In the genomic region with DNA sequence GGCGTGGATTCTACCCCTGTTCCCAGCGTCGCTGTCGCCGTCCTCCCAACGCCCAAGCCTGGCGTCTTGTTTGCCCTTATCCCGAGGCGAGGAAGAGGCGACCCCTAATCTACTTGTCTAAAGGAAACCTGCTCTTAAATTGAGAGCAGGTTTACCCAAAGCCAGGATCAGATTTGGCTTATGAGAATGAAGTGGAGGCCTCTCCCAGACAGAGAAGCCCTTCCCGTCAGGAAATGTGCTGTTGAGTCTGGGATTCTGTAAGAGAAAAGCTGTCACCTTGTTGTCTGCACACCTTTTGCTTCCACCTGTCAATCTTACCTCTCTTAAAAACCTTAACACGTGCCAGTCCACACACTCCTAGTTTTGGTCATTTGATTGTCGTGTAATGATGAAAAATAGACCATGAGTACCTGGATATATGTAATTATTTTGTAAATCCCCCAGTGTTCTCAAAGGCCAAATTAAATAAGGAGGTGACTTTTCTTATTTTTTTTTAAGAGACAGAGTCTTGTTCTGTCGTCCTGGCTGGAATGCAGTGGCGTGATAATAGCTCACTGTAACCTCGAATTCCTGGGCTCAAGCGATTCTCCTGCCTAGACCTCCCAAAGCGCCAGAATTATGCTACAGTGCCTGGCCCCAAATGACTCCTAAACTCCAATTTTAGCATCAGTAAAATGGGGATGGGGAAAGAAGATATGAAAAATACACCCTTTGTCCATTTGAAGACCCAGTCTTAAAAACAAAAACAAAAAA, we compare ENCODE assay signal across 8 cellular contexts. TPM values are rescaled to one million over a fixed set of nuclear protein-coding genes. Genes with fewer than 3 reads are reported as not detected.
A peak's percentile ranks its signal among the peaks of the same experiment; 100 is the strongest.
DNase-seq lines count a peak whose midpoint lies in the region; ATAC-seq, FAIRE-seq and TF ChIP-seq lines count a peak whose summit lies in the region.

No MANE protein-coding gene starts in this region.

- no peak overlapping the region for H2AFZ ChIP-seq in Karpas-422 (ENCODE audit: low read length)

- no peak for ATAC-seq in natural killer cell
- ATAC-seq in GM21723 (IDR thresholded peaks at IDR 0.05; ENCODE audit: unreplicated experiment), result no peak
- ATAC-seq in HG02759 (IDR thresholded peaks at IDR 0.05; ENCODE audit: unreplicated experiment), result no peak

- no peaks in the 10 kb centered on the region for H4K20me1 ChIP-seq in Karpas-422 (ENCODE audit: insufficient read depth, low read depth, low read length)

- H3K27ac ChIP-seq in CD4-positive, alpha-beta memory T cell (ENCODE audit: low read depth, low read length), result peak overlapping the region; percentile 99
- H3K27ac ChIP-seq in Karpas-422 (ENCODE audit: low read length), result peak overlapping the region; percentile 7; the same call in 1 of the 2 replicates

- peak overlapping the region; percentile 96 to 99 (median 98) for H3K4me3 Mint-ChIP-seq in CD4-positive, alpha-beta memory T cell
- H3K4me3 Mint-ChIP-seq in natural killer cell, result peak overlapping the region; percentile 96

- POLR2A ChIA-PET in CD4-positive, alpha-beta memory T cell (lab: Charles Lee; ENCODE audit: partially characterized antibody), result interaction anchor here (0.9 to 4.8 kb wide), 19 partner anchors 8 to 383 kb away, joined by 3 to 171 read pairs (median 6); a partner anchor contains a TSS

- H3K4me2 ChIP-seq in Karpas-422 (ENCODE audit: low read depth, low read length, poor library complexity, severe bottlenecking), result peak overlapping the region; percentile 84

- H3K4me1 ChIP-seq in CD4-positive, alpha-beta memory T cell (ENCODE audit: insufficient read depth, low read length), result peaks cover 71% of the 10 kb centered on the region
- peaks cover 52% of the 10 kb centered on the region for H3K4me1 ChIP-seq in Karpas-422 (ENCODE audit: low read length)

- H3K36me3 Mint-ChIP-seq in CD4-positive, alpha-beta memory T cell, result peaks cover 8 to 40% of the 10 kb centered on the region in 2 donors
- no peaks in the 10 kb centered on the region for H3K36me3 Mint-ChIP-seq in natural killer cell

- FAIRE-seq in HTR-8/SVneo (lab: Jason Lieb, UNC), result no peak

- no peaks in the 10 kb centered on the region for H3K9me2 ChIP-seq in Karpas-422 (replicated peaks; ENCODE audit: insufficient read depth, low read length)

- H3K4me3 ChIP-seq in CD4-positive, alpha-beta memory T cell (ENCODE audit: low read length in 2 of 2), result peak overlapping the region; percentile 72 to 93
- H3K4me3 ChIP-seq in Karpas-422 (ENCODE audit: low read length) (peak overlapping the region; percentile 80), choroid plexus epithelial cell (ENCODE audit: low read depth, low read length) (peak overlapping the region; percentile 94)

- H3K9ac ChIP-seq in Karpas-422 (ENCODE audit: low read length), result peak overlapping the region; percentile 92

- peak overlapping the region; percentile 99 to 100 (median 100) for H3K27ac Mint-ChIP-seq in CD4-positive, alpha-beta memory T cell
- H3K27ac Mint-ChIP-seq in natural killer cell, result peak overlapping the region; percentile 99 to 100

- peaks cover 50 to 82% (median 65%) of the 10 kb centered on the region in 4 donors for H3K4me1 Mint-ChIP-seq in CD4-positive, alpha-beta memory T cell
- H3K4me1 Mint-ChIP-seq in natural killer cell, result peaks cover 51 to 58% of the 10 kb centered on the region in 2 donors

- no peaks in the 10 kb centered on the region for H3K9me3 Mint-ChIP-seq in CD4-positive, alpha-beta memory T cell
- no peaks in the 10 kb centered on the region for H3K9me3 Mint-ChIP-seq in natural killer cell

- H3K27me3 ChIP-seq in CD4-positive, alpha-beta memory T cell (ENCODE audit: insufficient read depth, low read length), result no peaks in the 10 kb centered on the region
- no peaks in the 10 kb centered on the region for H3K27me3 ChIP-seq in Karpas-422 (ENCODE audit: low read length)

- CTCF ChIA-PET in CD4-positive, alpha-beta memory T cell (lab: Charles Lee; ENCODE audit: partially characterized antibody), result interaction anchor here (0.7 to 1.0 kb wide), 2 partner anchors 72 to 79 kb away, joined by 3 to 5 read pairs; no protein-coding TSS in a partner anchor

- intact Hi-C loops in CD4-positive, alpha-beta memory T cell (cut with micrococcal nuclease), result loop anchor here (1.0 to 10.0 kb wide), 6 partner anchors 9 to 311 kb away; a partner anchor contains a TSS
- intact Hi-C loops in natural killer cell (cut with micrococcal nuclease), result loop anchor here (1.0 to 5.0 kb wide), 6 partner anchors 73 to 1246 kb away; a partner anchor contains a TSS

- no peaks in the 10 kb centered on the region for H3K27me3 Mint-ChIP-seq in CD4-positive, alpha-beta memory T cell
- H3K27me3 Mint-ChIP-seq in natural killer cell (ENCODE audit: low read depth in 2 of 2), result no peaks in the 10 kb centered on the region

- H3K79me2 ChIP-seq in Karpas-422 (ENCODE audit: low read length), result peaks cover 93% of the 10 kb centered on the region

- TF ChIP-seq CTCF in choroid plexus epithelial cell (conservative IDR thresholded peaks at IDR 0.05; ENCODE audit: low read depth, low read length) (no peak), natural killer cell (IDR thresholded peaks at IDR 0.05) (no peak)

- no peak for DNase-seq in CD4-positive, alpha-beta memory T cell
- DNase-seq in Karpas-422 (peak; percentile 45), choroid plexus epithelial cell (ENCODE audit: low read depth) (no peak), natural killer cell (no peak), HTR-8/SVneo (ENCODE audit: insufficient read length, low spot score) (no peak), SW 1271 (lab: John Stamatoyannopoulos, UW) (no peak)

- no peaks in the 10 kb centered on the region for H3K9me3 ChIP-seq in CD4-positive, alpha-beta memory T cell (ENCODE audit: control insufficient read depth in 1 of 2, low read length in 2 of 2)
- no peaks in the 10 kb centered on the region for H3K9me3 ChIP-seq in Karpas-422 (ENCODE audit: low read length)

- peaks cover 4% of the 10 kb centered on the region for H3K36me3 ChIP-seq in CD4-positive, alpha-beta memory T cell (ENCODE audit: insufficient read depth, low read length)
- peaks cover 33% of the 10 kb centered on the region for H3K36me3 ChIP-seq in Karpas-422 (ENCODE audit: insufficient read depth, low read length)

RNA-seq across cellular contexts. Expression of a gene that starts 0.6 kb away (rescaled TPM):
- 10 to 100 TPM; 60.1 to 61.6 TPM for total RNA-seq in CD4-positive, alpha-beta memory T cell
- 10 to 100 TPM; 31.8 to 41.6 TPM for polyA plus RNA-seq in CD4-positive, alpha-beta memory T cell
- total RNA-seq in Karpas-422 (2014; rRNA removed; shearing (Covaris generic); ENCODE audit: low replicate concordance), result 46.3 and 81.5 TPM in 2 replicates
- total RNA-seq in natural killer cell, result 10 to 100 TPM; 18.4 to 31.5 (median 22.4) TPM

RNA-seq across cellular contexts. Expression of a gene that starts 1.1 kb away (rescaled TPM):
- total RNA-seq in CD4-positive, alpha-beta memory T cell, result 10 to 100 TPM; 22.1 to 23.7 TPM
- 10 to 100 TPM; 14.2 to 15.1 TPM for polyA plus RNA-seq in CD4-positive, alpha-beta memory T cell
- total RNA-seq in Karpas-422 (2014; rRNA removed; shearing (Covaris generic); ENCODE audit: low replicate concordance), result 31.2 and 44.2 TPM in 2 replicates
- 10 to 100 TPM; 11.5 to 14.5 (median 14.0) TPM for total RNA-seq in natural killer cell

RNA-seq across cellular contexts. Expression of a gene that starts 56.9 kb away (rescaled TPM):
- total RNA-seq in CD4-positive, alpha-beta memory T cell, result not detected
- polyA plus RNA-seq in CD4-positive, alpha-beta memory T cell, result not detected
- not detected in 2 replicates for total RNA-seq in Karpas-422 (2014; rRNA removed; shearing (Covaris generic); ENCODE audit: low replicate concordance)
- not detected for total RNA-seq in natural killer cell
